ENCODE assay signal across 8 cellular contexts in genomic region chr12:49827351-49828099, GRCh38. TPM values are rescaled to one million over a fixed set of nuclear protein-coding genes. Genes with fewer than 3 reads are reported as not detected.
A peak's percentile ranks its signal among the peaks of the same experiment; 100 is the strongest.
DNase-seq lines count a peak whose midpoint lies in the region; ATAC-seq, FAIRE-seq and TF ChIP-seq lines count a peak whose summit lies in the region.

No MANE protein-coding gene starts in this region.

- FAIRE-seq in kidney (lab: Jason Lieb, UNC), result no peak

- ATAC-seq in GM18502 (IDR thresholded peaks at IDR 0.05; ENCODE audit: poor library complexity, unreplicated experiment), result peak; percentile 25

- peak overlapping the region; percentile 94 for H3K27ac Mint-ChIP-seq in chondrocyte (ENCODE audit: unreplicated experiment)

- H3K4me3 Mint-ChIP-seq in chondrocyte (ENCODE audit: unreplicated experiment), result peak overlapping the region; percentile 83

- DNase-seq in ACHN (peak; percentile 88), MG63 (peak; percentile 64), chondrocyte (ENCODE audit: low spot score) (no peak), kidney (peak; percentile 88), spleen (peak; percentile 90), cerebellar nuclear complex (lab: John Stamatoyannopoulos, UW) (no peak)

- H3K9ac ChIP-seq in kidney (ENCODE audit: low read length in 2 of 2), result peak overlapping the region; percentile 73 to 78

- no peaks in the 10 kb centered on the region for H3K9me3 Mint-ChIP-seq in chondrocyte (ENCODE audit: low read depth)

- peaks cover 51% of the 10 kb centered on the region for H3K4me1 Mint-ChIP-seq in chondrocyte (ENCODE audit: low read depth)

- peaks cover 8 to 18% of the 10 kb centered on the region in 2 donors for H3K4me1 ChIP-seq in kidney (ENCODE audit: control insufficient read depth in 1 of 2, insufficient read depth in 1 of 2, low read depth in 1 of 2, low read length in 2 of 2)
- peaks cover 21 to 66% (median 45%) of the 10 kb centered on the region in 6 donors for H3K4me1 ChIP-seq in spleen

- no peak for TF ChIP-seq POLR2A in spleen (IDR thresholded peaks at IDR 0.05)

- H3K9me3 ChIP-seq in MG63 (no peaks in the 10 kb centered on the region), kidney (ENCODE audit: control insufficient read depth in 1 of 2, low read length in 2 of 2) (no peaks in the 10 kb centered on the region), spleen (no peaks in the 10 kb centered on the region)

- H3K4me3 ChIP-seq in MG63 (peak overlapping the region; percentile 70), kidney (ENCODE audit: low read length in 2 of 2) (peak overlapping the region; percentile 60 to 76), spleen (peak overlapping the region; percentile 72 to 97 (median 85))

- peaks cover 2% of the 10 kb centered on the region for H3K36me3 Mint-ChIP-seq in chondrocyte (ENCODE audit: low read depth)

- in situ Hi-C loops in ACHN (cut with HindIII; ENCODE audit: low pct_ligation_motif_present, low pct_unique_long_range_greater_than_20kb, low sequenced_read_pairs), result no loop called here

- H3K27me3 Mint-ChIP-seq in chondrocyte (ENCODE audit: low read depth), result no peaks in the 10 kb centered on the region

- H3K27me3 ChIP-seq in MG63 (no peaks in the 10 kb centered on the region), spleen (replicated peaks in 1 of 7) (no peaks in the 10 kb centered on the region)

- TF ChIP-seq CTCF in VCaP (conservative IDR thresholded peaks at IDR 0.05), result no peak
- no peak for TF ChIP-seq CTCF in chondrocyte (IDR thresholded peaks at IDR 0.05)
- no peak for TF ChIP-seq CTCF in kidney (IDR thresholded peaks at IDR 0.05; ENCODE audit: borderline replicate concordance, extremely low read depth, insufficient read depth)
- no peak for TF ChIP-seq CTCF in spleen (IDR thresholded peaks at IDR 0.05 in 8 of 11, conservative IDR thresholded peaks at IDR 0.05 in 3 of 11)

- WGBS in spleen, 5 donors, result 8 to 14% (median 10%) methylated on average over 28 to 38 of the region's 38 CpGs

- intact Hi-C loops in kidney (cut with DNase I) (loop anchor here (10.0 kb wide), 1 partner anchor 73 kb away; no protein-coding TSS in a partner anchor), spleen (cut with DNase I; ENCODE audit: low total_unique reads) (no loop called here)

- H3K27ac ChIP-seq in VCaP, result peak overlapping the region; percentile 76; the same call in 1 of the 2 replicates
- H3K27ac ChIP-seq in kidney (ENCODE audit: low read depth in 2 of 2, low read length in 2 of 2), result peak overlapping the region; percentile 8 to 47
- peak overlapping the region; percentile 30 to 93 (median 88) for H3K27ac ChIP-seq in spleen

- H3K36me3 ChIP-seq in MG63, result no peaks in the 10 kb centered on the region; the same call in 1 of the 2 replicates
- H3K36me3 ChIP-seq in kidney (ENCODE audit: control insufficient read depth in 1 of 2, insufficient read depth in 2 of 2, low read length in 2 of 2), result no peaks in the 10 kb centered on the region
- peaks cover 0 to 7% (median 0%) of the 10 kb centered on the region in 6 donors for H3K36me3 ChIP-seq in spleen

RNA-seq across cellular contexts. Expression of gene NCKAP5L, which starts 0.7 kb away (rescaled TPM):
- 5.3 and 8.8 TPM in 2 replicates for total RNA-seq in MG63 (2014; rRNA removed; shearing (Covaris generic); ENCODE audit: low replicate concordance)
- total RNA-seq in chondrocyte (36.3 to 47.6 TPM (median 46.0 TPM) in 3 replicates), kidney (20.6 TPM), spleen (10 to 100 TPM; 19.9 to 29.4 (median 23.6) TPM)
- polyA plus RNA-seq in kidney (ENCODE audit: insufficient read depth, low read depth, low replicate concordance) (7.2 TPM), spleen (10 to 100 TPM in 1 of 3 donors, 1 to 10 TPM in 2; 3.6 to 15.3 (median 7.0) TPM)

RNA-seq across cellular contexts. Expression of gene BCDIN3D, which starts 15.4 kb away (rescaled TPM):
- 1.8 and 5.8 TPM in 2 replicates for total RNA-seq in MG63 (2014; rRNA removed; shearing (Covaris generic); ENCODE audit: low replicate concordance)
- 3.1 to 3.3 TPM (median 3.3 TPM) in 3 replicates for total RNA-seq in chondrocyte
- total RNA-seq in kidney, result 5.1 TPM
- polyA plus RNA-seq in kidney (ENCODE audit: insufficient read depth, low read depth, low replicate concordance), result 4.6 TPM
- 1 to 10 TPM; 4.8 to 7.4 (median 5.3) TPM for total RNA-seq in spleen
- 1 to 10 TPM; 3.3 to 5.1 (median 4.6) TPM for polyA plus RNA-seq in spleen

Comparison
In these comparisons a context has a peak if more than half of its experiments do, and no peak if none do; other contexts are left out.
1. DNase-seq: peak in ACHN (single experiment), MG63 (single experiment), kidney (single experiment) and spleen (single experiment); none in chondrocyte (single experiment) and cerebellar nuclear complex (0 of 2).
2. H3K27ac ChIP-seq: peak in every context shown above with its lines; median percentile 88 in spleen; 76 in VCaP; 28 in kidney.
3. Peak in every context shown above with its lines, with median percentiles within 50 percentile points of each other: H3K4me3 ChIP-seq.